7 cellular contexts compared by ENCODE assay signal in genomic region chr1:3775498-3776230, GRCh38. TPM values are rescaled to one million over a fixed set of nuclear protein-coding genes. Genes with fewer than 3 reads are reported as not detected.
DNase-seq lines count a peak whose midpoint lies in the region; ATAC-seq, FAIRE-seq and TF ChIP-seq lines count a peak whose summit lies in the region.

No MANE protein-coding gene starts in this region.

- peaks cover 15 to 16% of the 10 kb centered on the region in 2 donors for H3K36me3 Mint-ChIP-seq in stimulated activated naive B cell treated with anti-CD40 and anti-IgM and Interleukin-4, amounts not matched to agents 10 μg/mL and 1 μg/mL and 100 μg/mL, for 72 hours

- TF ChIP-seq CTCF in GM10266 (IDR thresholded peaks at IDR 0.05; ENCODE audit: control insufficient read depth, insufficient read depth, low read depth, missing control alignments) = peak; percentile 64
- TF ChIP-seq CTCF in Loucy (conservative IDR thresholded peaks at IDR 0.05; ENCODE audit: low read length) = peak; percentile 62
- TF ChIP-seq CTCF in body of pancreas (IDR thresholded peaks at IDR 0.05) = peak in 5 of 7 experiments; percentile 13 to 47 (median 27)
- peak; percentile 37 for TF ChIP-seq CTCF in kidney (IDR thresholded peaks at IDR 0.05; ENCODE audit: borderline replicate concordance, extremely low read depth, insufficient read depth)

- no peak overlapping the region for H2AFZ ChIP-seq in Loucy (ENCODE audit: low read length)

- peaks cover 5% of the 10 kb centered on the region for H3K4me1 ChIP-seq in Loucy (ENCODE audit: insufficient read depth, low read length, poor library complexity, severe bottlenecking)
- H3K4me1 ChIP-seq in body of pancreas = peaks cover 53% of the 10 kb centered on the region
- peaks cover 12 to 29% of the 10 kb centered on the region in 2 donors for H3K4me1 ChIP-seq in kidney (ENCODE audit: control insufficient read depth in 1 of 2, insufficient read depth in 1 of 2, low read depth in 1 of 2, low read length in 2 of 2)

- H3K27ac Mint-ChIP-seq in stimulated activated naive B cell treated with anti-CD40 and anti-IgM and Interleukin-4, amounts not matched to agents 10 μg/mL and 1 μg/mL and 100 μg/mL, for 72 hours = peak overlapping the region; percentile 9

- H3K27ac ChIP-seq in body of pancreas (no peak overlapping the region), kidney (ENCODE audit: low read depth in 2 of 2, low read length in 2 of 2) (peak overlapping the region in 1 of 2 donors; percentile 34)

- H3K9me3 ChIP-seq in Loucy (ENCODE audit: insufficient read depth, low read depth, low read length) (no peaks in the 10 kb centered on the region), body of pancreas (no peaks in the 10 kb centered on the region), kidney (ENCODE audit: control insufficient read depth in 1 of 2, low read length in 2 of 2) (no peaks in the 10 kb centered on the region)

- WGBS in body of pancreas, 2 donors = 30 to 37% methylated on average over 4 to 25 of the region's 27 CpGs

- H3K9me2 ChIP-seq in Loucy (replicated peaks; ENCODE audit: low read depth, low read length) = no peaks in the 10 kb centered on the region

- H3K27me3 Mint-ChIP-seq in stimulated activated naive B cell treated with anti-CD40 and anti-IgM and Interleukin-4, amounts not matched to agents 10 μg/mL and 1 μg/mL and 100 μg/mL, for 72 hours = no peaks in the 10 kb centered on the region

- peak overlapping the region in 1 of 2 donors; percentile 11 for H3K4me3 Mint-ChIP-seq in stimulated activated naive B cell treated with anti-CD40 and anti-IgM and Interleukin-4, amounts not matched to agents 10 μg/mL and 1 μg/mL and 100 μg/mL, for 72 hours

- H3K4me2 ChIP-seq in Loucy (ENCODE audit: low read depth, low read length, poor library complexity, severe bottlenecking) = peak overlapping the region; percentile 1

- peaks cover 17% of the 10 kb centered on the region; the same call in 1 of the 2 replicates for H3K36me3 ChIP-seq in Loucy (ENCODE audit: insufficient read depth, low read length)
- H3K36me3 ChIP-seq in body of pancreas (replicated peaks in 1 of 2; ENCODE audit: insufficient read depth in 1 of 2, low read depth in 2 of 2) = peaks cover 0 to 12% of the 10 kb centered on the region in 2 donors
- peaks cover 10 to 12% of the 10 kb centered on the region in 2 donors for H3K36me3 ChIP-seq in kidney (ENCODE audit: control insufficient read depth in 1 of 2, insufficient read depth in 2 of 2, low read length in 2 of 2)

- no peak overlapping the region for H3K9ac ChIP-seq in Loucy (ENCODE audit: low read depth, low read length, poor library complexity, severe bottlenecking)
- H3K9ac ChIP-seq in kidney (ENCODE audit: low read length in 2 of 2) = no peak overlapping the region

- H3K79me2 ChIP-seq in Loucy (ENCODE audit: insufficient read depth, low read length) = no peaks in the 10 kb centered on the region

- TF ChIP-seq POLR2A in body of pancreas (IDR thresholded peaks at IDR 0.05) = no peak

- intact Hi-C loops in body of pancreas (cut with DNase I) (no loop called here), kidney (cut with DNase I) (no loop called here)

- no peaks in the 10 kb centered on the region for H3K27me3 ChIP-seq in Loucy (ENCODE audit: insufficient read depth, low read length, poor library complexity, severe bottlenecking)
- H3K27me3 ChIP-seq in body of pancreas = no peaks in the 10 kb centered on the region

- no peaks in the 10 kb centered on the region for H3K9me3 Mint-ChIP-seq in stimulated activated naive B cell treated with anti-CD40 and anti-IgM and Interleukin-4, amounts not matched to agents 10 μg/mL and 1 μg/mL and 100 μg/mL, for 72 hours

- H3K4me1 Mint-ChIP-seq in stimulated activated naive B cell treated with anti-CD40 and anti-IgM and Interleukin-4, amounts not matched to agents 10 μg/mL and 1 μg/mL and 100 μg/mL, for 72 hours = peaks cover 20 to 32% of the 10 kb centered on the region in 2 donors

- ATAC-seq in body of pancreas = no peak
- peak; percentile 41 to 49 for ATAC-seq in stimulated activated naive B cell treated with anti-CD40 and anti-IgM and Interleukin-4, amounts not matched to agents 10 μg/mL and 1 μg/mL and 100 μg/mL, for 72 hours (replicated peaks)

- H3F3A ChIP-seq in Loucy (ENCODE audit: low read depth) = no peaks in the 10 kb centered on the region

- H4K20me1 ChIP-seq in Loucy (ENCODE audit: insufficient read depth, low read length, poor library complexity, severe bottlenecking) = no peaks in the 10 kb centered on the region

- DNase-seq in GM10266 (ENCODE audit: extremely low spot score) (peak; percentile 80), SW480 (ENCODE audit: low spot score) (peak; percentile 89), body of pancreas (peak; percentile 53 to 76 (median 64)), kidney (peak; percentile 89), T1000 (lab: John Stamatoyannopoulos, UW) (no peak)
- no peak for DNase-seq in stimulated activated naive B cell treated with anti-CD40 and anti-IgM and Interleukin-4, amounts not matched to agents 10 μg/mL and 1 μg/mL and 100 μg/mL, for 72 hours

- no peak for FAIRE-seq in kidney (lab: Jason Lieb, UNC)

- no peak overlapping the region for H3K4me3 ChIP-seq in Loucy (ENCODE audit: low read length, poor library complexity, severe bottlenecking)
- H3K4me3 ChIP-seq in body of pancreas = no peak overlapping the region
- no peak overlapping the region for H3K4me3 ChIP-seq in kidney (ENCODE audit: low read length in 2 of 2)

RNA-seq across cellular contexts. Expression of gene SMIM1, which starts 3.1 kb away (rescaled TPM):
- total RNA-seq in body of pancreas (1 to 10 TPM in 1 of 2 donors, not detected in 1; 5.2 TPM), kidney (7.0 TPM)
- 49.5 TPM for polyA plus RNA-seq in kidney (ENCODE audit: insufficient read depth, low read depth, low replicate concordance)

RNA-seq across cellular contexts. Expression of gene LRRC47, which starts 20.6 kb away (rescaled TPM):
- 10 to 100 TPM; 40.0 to 49.4 TPM for total RNA-seq in body of pancreas
- 42.4 TPM for total RNA-seq in kidney
- polyA plus RNA-seq in kidney (ENCODE audit: insufficient read depth, low read depth, low replicate concordance) = 28.8 TPM

RNA-seq across cellular contexts. Expression of gene CCDC27, which starts 23.4 kb away (rescaled TPM):
- total RNA-seq in body of pancreas (not detected), kidney (not detected)
- polyA plus RNA-seq in kidney (ENCODE audit: insufficient read depth, low read depth, low replicate concordance) = not detected

Comparison
In these comparisons a context has a peak if more than half of its experiments do, and no peak if none do; other contexts are left out.
1. DNase-seq: peak in GM10266 (single experiment), SW480 (single experiment), body of pancreas (4 of 4) and kidney (single experiment); none in stimulated activated naive B cell treated with anti-CD40 and anti-IgM and Interleukin-4, amounts not matched to agents 10 μg/mL and 1 μg/mL and 100 μg/mL, for 72 hours (single experiment) and T1000 (single experiment).
2. Peak in every context shown above with its lines, with median percentiles within 50 percentile points of each other: CTCF ChIP-seq.